Comparison of ENCODE assay signal across 15 cellular contexts in genomic region chr12:59937148-59937547, GRCh38.
"Had no signal": no experiment of that assay in that cellular context is flagged by ENCODE, and none has a peak within 500 bp of the region (broad histone marks: within the 10 kb centered on the region; RNA-seq: fewer than 3 reads in every experiment).

No MANE protein-coding gene starts in this region.

- DNase-seq: activated CD4-positive, alpha-beta T cell treated with anti-CD3 and anti-CD28 coated beads for 1 hour; activated CD4-positive, alpha-beta T cell treated with anti-CD3 and anti-CD28 coated beads, Interleukin-2, amount 50 U/mL, for 48 hours; activated naive CD4-positive, alpha-beta T cell treated with Interleukin-2 at 50 U/mL for 16 hours; aorta; dorsolateral prefrontal cortex; endodermal cell; gastrocnemius medialis; islet precursor cell; mammary epithelial cell; naive thymus-derived CD8-positive, alpha-beta T cell; thyroid gland; uterus had no signal

- H3K9me3 Mint-ChIP-seq: endodermal cell had no signal

- H3K4me1 Mint-ChIP-seq: activated T-helper 17 cell treated with anti-CD3 and anti-CD28 coated beads, Interleukin-2, amount 50 U/mL, for 72 hours; naive thymus-derived CD8-positive, alpha-beta T cell; stimulated activated effector memory CD8-positive, alpha-beta T cell treated with anti-CD3 and anti-CD28 coated beads, Interleukin-12 subunit alpha, Interleukin-12 subunit beta, amount 100 ng/mL, for 72 hours had no signal

- ATAC-seq: activated T-helper 17 cell treated with anti-CD3 and anti-CD28 coated beads, Interleukin-2, amount 50 U/mL, for 72 hours; gastrocnemius medialis; left lung; naive thymus-derived CD8-positive, alpha-beta T cell; stimulated activated effector memory CD8-positive, alpha-beta T cell treated with anti-CD3 and anti-CD28 coated beads, Interleukin-12 subunit alpha, Interleukin-12 subunit beta, amount 100 ng/mL, for 72 hours had no signal

- H3K27me3 Mint-ChIP-seq: activated T-helper 17 cell treated with anti-CD3 and anti-CD28 coated beads, Interleukin-2, amount 50 U/mL, for 72 hours; naive thymus-derived CD8-positive, alpha-beta T cell had no signal

- H3K27ac Mint-ChIP-seq: activated T-helper 17 cell treated with anti-CD3 and anti-CD28 coated beads, Interleukin-2, amount 50 U/mL, for 72 hours; endodermal cell; naive thymus-derived CD8-positive, alpha-beta T cell; stimulated activated effector memory CD8-positive, alpha-beta T cell treated with anti-CD3 and anti-CD28 coated beads, Interleukin-12 subunit alpha, Interleukin-12 subunit beta, amount 100 ng/mL, for 72 hours had no signal

- H3K4me3 Mint-ChIP-seq: activated T-helper 17 cell treated with anti-CD3 and anti-CD28 coated beads, Interleukin-2, amount 50 U/mL, for 72 hours; endodermal cell; naive thymus-derived CD8-positive, alpha-beta T cell; stimulated activated effector memory CD8-positive, alpha-beta T cell treated with anti-CD3 and anti-CD28 coated beads, Interleukin-12 subunit alpha, Interleukin-12 subunit beta, amount 100 ng/mL, for 72 hours had no signal

- H3K36me3 Mint-ChIP-seq: naive thymus-derived CD8-positive, alpha-beta T cell; stimulated activated effector memory CD8-positive, alpha-beta T cell treated with anti-CD3 and anti-CD28 coated beads, Interleukin-12 subunit alpha, Interleukin-12 subunit beta, amount 100 ng/mL, for 72 hours had no signal
